8 cellular contexts compared by ENCODE assay signal in genomic region chr1:22452401-22452963, GRCh38. TPM values are rescaled to one million over a fixed set of nuclear protein-coding genes. Genes with fewer than 3 reads are reported as not detected.
DNase-seq lines count a peak whose midpoint lies in the region; ATAC-seq and TF ChIP-seq lines count a peak whose summit lies in the region.

No MANE protein-coding gene starts in this region.

- DNase-seq in C1 segment of cervical spinal cord (lab: John Stamatoyannopoulos, UW) (peak in 8 of 14 donors; percentile 47 to 80 (median 60)), OCI-LY7 (ENCODE audit: low spot score) (peak; percentile 35), kidney tubule cell (ENCODE audit: low spot score) (peak; percentile 31), T1000 (lab: John Stamatoyannopoulos, UW) (no peak)
- DNase-seq in central memory CD8-positive, alpha-beta T cell (ENCODE audit: low spot score in 2 of 2): no peak
- no peak for DNase-seq in stimulated activated naive B cell treated with anti-CD40 and anti-IgM and Interleukin-4, amounts not matched to agents 10 μg/mL and 1 μg/mL and 100 μg/mL, for 72 hours

- H3K4me3 Mint-ChIP-seq in central memory CD8-positive, alpha-beta T cell: peak overlapping the region; percentile 96
- peak overlapping the region; percentile 97 for H3K4me3 Mint-ChIP-seq in stimulated activated naive B cell treated with anti-CD40 and anti-IgM and Interleukin-4, amounts not matched to agents 10 μg/mL and 1 μg/mL and 100 μg/mL, for 72 hours

- peaks cover 7% of the 10 kb centered on the region; the same call in 1 of the 2 replicates for H3K9me3 ChIP-seq in OCI-LY7 (ENCODE audit: low read length)

- TF ChIP-seq CTCF in OCI-LY7 (conservative IDR thresholded peaks at IDR 0.05; ENCODE audit: low read length): peak; percentile 33; the same call in 1 of the 2 replicates

- peak overlapping the region; percentile 83 for H3K4me3 ChIP-seq in OCI-LY7 (ENCODE audit: low read depth, low read length, poor library complexity, severe bottlenecking)

- H3K9me3 Mint-ChIP-seq in central memory CD8-positive, alpha-beta T cell: peaks cover 5% of the 10 kb centered on the region
- H3K9me3 Mint-ChIP-seq in stimulated activated naive B cell treated with anti-CD40 and anti-IgM and Interleukin-4, amounts not matched to agents 10 μg/mL and 1 μg/mL and 100 μg/mL, for 72 hours: peaks cover 0 to 4% of the 10 kb centered on the region in 2 donors

- ATAC-seq in GM18858 (IDR thresholded peaks at IDR 0.05; ENCODE audit: unreplicated experiment): peak; percentile 14
- peak; percentile 26 for ATAC-seq in HG03097 (IDR thresholded peaks at IDR 0.05; ENCODE audit: low FRiP score, unreplicated experiment)
- ATAC-seq in central memory CD8-positive, alpha-beta T cell (replicated peaks; ENCODE audit: extremely low read depth, poor library complexity, severe bottlenecking): peak; percentile 38
- peak; percentile 28 to 34 for ATAC-seq in stimulated activated naive B cell treated with anti-CD40 and anti-IgM and Interleukin-4, amounts not matched to agents 10 μg/mL and 1 μg/mL and 100 μg/mL, for 72 hours (replicated peaks)

- no peaks in the 10 kb centered on the region; the same call in 1 of the 2 replicates for H3K36me3 ChIP-seq in OCI-LY7 (ENCODE audit: insufficient read depth, low read length)

- peak overlapping the region; percentile 55 for H3K27ac ChIP-seq in OCI-LY7 (ENCODE audit: low read depth, low read length, poor library complexity, severe bottlenecking)

- no peaks in the 10 kb centered on the region for H3K27me3 Mint-ChIP-seq in central memory CD8-positive, alpha-beta T cell
- no peaks in the 10 kb centered on the region for H3K27me3 Mint-ChIP-seq in stimulated activated naive B cell treated with anti-CD40 and anti-IgM and Interleukin-4, amounts not matched to agents 10 μg/mL and 1 μg/mL and 100 μg/mL, for 72 hours

- intact Hi-C loops in OCI-LY7 (cut with micrococcal nuclease; ENCODE audit: unreplicated experiment): loop anchor here (10.0 kb wide), 1 partner anchor 562 kb away; the partner anchor contains the start of genes KDM1A and TEX46

- POLR2A ChIA-PET in OCI-LY7 (lab: Charles Lee): interaction anchor here (1.3 kb wide), 1 partner anchor 46 kb away, joined by 4 read pairs; no protein-coding TSS in a partner anchor

- peaks cover 14% of the 10 kb centered on the region for H3K79me2 ChIP-seq in OCI-LY7 (ENCODE audit: insufficient read depth, low read depth, low read length)

- H3K4me2 ChIP-seq in OCI-LY7 (ENCODE audit: low read length): peak overlapping the region; percentile 94

- CTCF ChIA-PET in OCI-LY7 (lab: Charles Lee; ENCODE audit: unreplicated experiment): no interaction called here

- no TSS peak for BruUV-seq in OCI-LY7 (replicated peaks; lab: Mats Ljungman, UMichigan)

- H2AFZ ChIP-seq in OCI-LY7 (ENCODE audit: low read length): peak overlapping the region; percentile 88

- peaks cover 48% of the 10 kb centered on the region for H3K4me1 Mint-ChIP-seq in central memory CD8-positive, alpha-beta T cell
- peaks cover 24 to 27% of the 10 kb centered on the region in 2 donors for H3K4me1 Mint-ChIP-seq in stimulated activated naive B cell treated with anti-CD40 and anti-IgM and Interleukin-4, amounts not matched to agents 10 μg/mL and 1 μg/mL and 100 μg/mL, for 72 hours

- peaks cover 12% of the 10 kb centered on the region for H3K36me3 Mint-ChIP-seq in central memory CD8-positive, alpha-beta T cell (ENCODE audit: insufficient read depth)
- H3K36me3 Mint-ChIP-seq in stimulated activated naive B cell treated with anti-CD40 and anti-IgM and Interleukin-4, amounts not matched to agents 10 μg/mL and 1 μg/mL and 100 μg/mL, for 72 hours: peaks cover 8 to 14% of the 10 kb centered on the region in 2 donors

- H3K4me1 ChIP-seq in OCI-LY7 (ENCODE audit: insufficient read depth, low read length, poor library complexity, severe bottlenecking): peaks cover 10% of the 10 kb centered on the region

- H3K27ac Mint-ChIP-seq in central memory CD8-positive, alpha-beta T cell (ENCODE audit: low read depth): peak overlapping the region; percentile 99
- peak overlapping the region; percentile 97 for H3K27ac Mint-ChIP-seq in stimulated activated naive B cell treated with anti-CD40 and anti-IgM and Interleukin-4, amounts not matched to agents 10 μg/mL and 1 μg/mL and 100 μg/mL, for 72 hours

- no peaks in the 10 kb centered on the region for H3K9me2 ChIP-seq in OCI-LY7 (ENCODE audit: insufficient read depth, low read length)

- H4K20me1 ChIP-seq in OCI-LY7 (ENCODE audit: insufficient read depth, low read length): peaks cover 5% of the 10 kb centered on the region; the same call in 1 of the 2 replicates

RNA-seq across cellular contexts. Expression of gene ZBTB40, which starts 0.8 kb away (rescaled TPM):
- total RNA-seq in OCI-LY7 (2014; rRNA removed; shearing (Covaris generic)): 15.6 and 16.6 TPM in 2 replicates
- total RNA-seq in OCI-LY7 (2022): 15.6 and 17.3 TPM in 2 replicates

Comparison
In these comparisons a context has a peak if more than half of its experiments do, and no peak if none do; other contexts are left out.
1. DNase-seq: peak in C1 segment of cervical spinal cord (8 of 14), OCI-LY7 (single experiment) and kidney tubule cell (single experiment); none in central memory CD8-positive, alpha-beta T cell (0 of 2), stimulated activated naive B cell treated with anti-CD40 and anti-IgM and Interleukin-4, amounts not matched to agents 10 μg/mL and 1 μg/mL and 100 μg/mL, for 72 hours (single experiment) and T1000 (single experiment).
2. Peak in every context shown above with its lines, with median percentiles within 50 percentile points of each other: ATAC-seq.